ENCODE assay signal across 1 cellular context in the genomic region with DNA sequence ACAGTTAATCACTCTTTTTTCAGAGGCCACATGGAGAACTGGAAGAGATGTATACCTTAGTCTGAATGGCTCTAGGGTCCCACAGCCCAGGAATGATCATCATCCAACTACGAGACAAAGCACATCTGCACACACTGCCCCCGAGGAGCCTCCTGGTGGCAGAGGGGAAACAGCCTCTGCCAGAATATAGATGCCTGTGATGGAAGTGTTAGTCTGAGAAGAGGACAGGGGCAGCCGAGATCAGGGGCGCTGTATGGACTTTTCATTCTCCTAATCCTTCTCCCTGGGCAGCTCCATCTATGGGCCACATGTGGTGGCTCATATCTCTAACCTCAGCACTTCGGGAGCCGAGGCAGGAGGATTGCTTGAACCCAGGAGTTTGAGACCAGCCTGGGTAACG.
TF ChIP-seq lines count a peak whose summit lies in the region.

No MANE protein-coding gene starts in this region.

TF ChIP-seq in K562, 482 proteins besides CTCF, POLR2A, EP300 and RAD21 (continued from another document):
- TF ChIP-seq, protein P1, sequence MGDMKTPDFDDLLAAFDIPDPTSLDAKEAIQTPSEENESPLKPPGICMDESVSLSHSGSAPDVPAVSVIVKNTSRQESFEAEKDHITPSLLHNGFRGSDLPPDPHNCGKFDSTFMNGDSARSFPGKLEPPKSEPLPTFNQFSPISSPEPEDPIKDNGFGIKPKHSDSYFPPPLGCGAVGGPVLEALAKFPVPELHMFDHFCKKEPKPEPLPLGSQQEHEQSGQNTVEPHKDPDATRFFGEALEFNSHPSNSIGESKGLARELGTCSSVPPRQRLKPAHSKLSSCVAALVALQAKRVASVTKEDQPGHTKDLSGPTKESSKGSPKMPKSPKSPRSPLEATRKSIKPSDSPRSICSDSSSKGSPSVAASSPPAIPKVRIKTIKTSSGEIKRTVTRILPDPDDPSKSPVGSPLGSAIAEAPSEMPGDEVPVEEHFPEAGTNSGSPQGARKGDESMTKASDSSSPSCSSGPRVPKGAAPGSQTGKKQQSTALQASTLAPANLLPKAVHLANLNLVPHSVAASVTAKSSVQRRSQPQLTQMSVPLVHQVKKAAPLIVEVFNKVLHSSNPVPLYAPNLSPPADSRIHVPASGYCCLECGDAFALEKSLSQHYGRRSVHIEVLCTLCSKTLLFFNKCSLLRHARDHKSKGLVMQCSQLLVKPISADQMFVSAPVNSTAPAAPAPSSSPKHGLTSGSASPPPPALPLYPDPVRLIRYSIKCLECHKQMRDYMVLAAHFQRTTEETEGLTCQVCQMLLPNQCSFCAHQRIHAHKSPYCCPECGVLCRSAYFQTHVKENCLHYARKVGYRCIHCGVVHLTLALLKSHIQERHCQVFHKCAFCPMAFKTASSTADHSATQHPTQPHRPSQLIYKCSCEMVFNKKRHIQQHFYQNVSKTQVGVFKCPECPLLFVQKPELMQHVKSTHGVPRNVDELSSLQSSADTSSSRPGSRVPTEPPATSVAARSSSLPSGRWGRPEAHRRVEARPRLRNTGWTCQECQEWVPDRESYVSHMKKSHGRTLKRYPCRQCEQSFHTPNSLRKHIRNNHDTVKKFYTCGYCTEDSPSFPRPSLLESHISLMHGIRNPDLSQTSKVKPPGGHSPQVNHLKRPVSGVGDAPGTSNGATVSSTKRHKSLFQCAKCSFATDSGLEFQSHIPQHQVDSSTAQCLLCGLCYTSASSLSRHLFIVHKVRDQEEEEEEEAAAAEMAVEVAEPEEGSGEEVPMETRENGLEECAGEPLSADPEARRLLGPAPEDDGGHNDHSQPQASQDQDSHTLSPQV (IDR thresholded peaks at IDR 0.05) = no peak
- no peak for TF ChIP-seq PYGO2 (tag; IDR thresholded peaks at IDR 0.05)
- TF ChIP-seq GABPA (tag; conservative IDR thresholded peaks at IDR 0.05; ENCODE audit: low read depth) = no peak
- no peak for TF ChIP-seq ZNF282 (CRISPR knock-in tag; IDR thresholded peaks at IDR 0.05)
- TF ChIP-seq ZNF57 (CRISPR knock-in tag; IDR thresholded peaks at IDR 0.05) = no peak
- TF ChIP-seq PTRF (tag; IDR thresholded peaks at IDR 0.05) = no peak
- TF ChIP-seq ZNF140 (CRISPR knock-in tag; IDR thresholded peaks at IDR 0.05) = no peak
